In genomic region chr10:3719024-3719843, GRCh38 we compare ENCODE assay signal across 19 cellular contexts.
A peak's percentile ranks its signal among the peaks of the same experiment; 100 is the strongest.
DNase-seq lines count a peak whose midpoint lies in the region; ATAC-seq and TF ChIP-seq lines count a peak whose summit lies in the region.
"Had no signal": no experiment of that assay in that cellular context is flagged by ENCODE, and none has a peak within 500 bp of the region (broad histone marks: within the 10 kb centered on the region; RNA-seq: fewer than 3 reads in every experiment).

No MANE protein-coding gene starts in this region.

- H3K9me3 ChIP-seq in mesenchymal stem cell (ENCODE audit: control insufficient read depth, low read length): no peaks in the 10 kb centered on the region
- no peaks in the 10 kb centered on the region for H3K9me3 ChIP-seq in H9 (ENCODE audit: control insufficient read depth, low read depth, low read length)
- H3K9me3 ChIP-seq: A549 had no signal

- no peak overlapping the region for H3K56ac ChIP-seq in H9 (ENCODE audit: insufficient read length, low read depth, low read length)

- H3T11ph ChIP-seq in H9 (ENCODE audit: low read length): no peak overlapping the region

- peak overlapping the region; percentile 96 to 98 for H3K27ac Mint-ChIP-seq in natural killer cell treated with Interleukin-12 subunit alpha and Interleukin-12 subunit beta and Interleukin-15 and Interleukin-18, amount 100 ng/mL, for 72 hours
- H3K27ac Mint-ChIP-seq in natural killer cell: no peak overlapping the region
- H3K27ac Mint-ChIP-seq in dendritic cell treated with granulocyte-macrophage colony-stimulating factor and Interleukin-4, amounts not matched to agents 40 ng/mL and 50 ng/mL, for 4 days: peak overlapping the region; percentile 84
- peak overlapping the region; percentile 68 for H3K27ac Mint-ChIP-seq in stimulated activated effector memory CD8-positive, alpha-beta T cell treated with anti-CD3 and anti-CD28 coated beads, Interleukin-12 subunit alpha, Interleukin-12 subunit beta, amount 100 ng/mL, for 72 hours
- no peak overlapping the region for H3K27ac Mint-ChIP-seq in H9
- H3K27ac Mint-ChIP-seq in endothelial cell (ENCODE audit: unreplicated experiment): no peak overlapping the region

- peaks cover 0 to 8% of the 10 kb centered on the region in 2 experiments for H3K27me3 ChIP-seq in mesenchymal stem cell (ENCODE audit: control insufficient read depth in 1 of 2, insufficient read depth in 1 of 2, low read length in 2 of 2)
- no peaks in the 10 kb centered on the region for H3K27me3 ChIP-seq in H9 (ENCODE audit: insufficient read depth, low read length)

- intact Hi-C loops in natural killer cell (cut with micrococcal nuclease): no loop called here
- intact Hi-C loops in dendritic cell treated with granulocyte-macrophage colony-stimulating factor and Interleukin-4, amounts not matched to agents 40 ng/mL and 50 ng/mL, for 4 days (cut with micrococcal nuclease): no loop called here

- no peak overlapping the region for H3K23ac ChIP-seq in mesenchymal stem cell (ENCODE audit: low read length in 2 of 2)
- no peak overlapping the region for H3K23ac ChIP-seq in H9 (ENCODE audit: insufficient read length, low read depth, low read length)

- peak overlapping the region in 1 of 2 experiments; percentile 81 for H3K14ac ChIP-seq in mesenchymal stem cell (ENCODE audit: low read length in 2 of 2)
- no peak overlapping the region for H3K14ac ChIP-seq in H9 (ENCODE audit: insufficient read depth, low read length)

- H2BK5ac ChIP-seq in mesenchymal stem cell (ENCODE audit: low read depth, low read length, poor library complexity, severe bottlenecking): no peak overlapping the region
- no peak overlapping the region for H2BK5ac ChIP-seq in H9 (ENCODE audit: insufficient read length, low read length)

- H3K4me3 ChIP-seq in mesenchymal stem cell (ENCODE audit: insufficient read depth in 1 of 2, low read depth in 1 of 2, low read length in 2 of 2): no peak overlapping the region
- H3K4me3 ChIP-seq: A549, GM23248 had no signal

- no peak overlapping the region for H2AK5ac ChIP-seq in mesenchymal stem cell (ENCODE audit: low read length, severe bottlenecking)
- no peak overlapping the region for H2AK5ac ChIP-seq in H9 (ENCODE audit: insufficient read length, low read length)

- H2BK12ac ChIP-seq in mesenchymal stem cell (ENCODE audit: low read length in 2 of 2) (peak overlapping the region in 1 of 2 experiments; percentile 29), H9 (ENCODE audit: insufficient read length, low read depth, low read length) (no peak overlapping the region)

- peaks cover 0 to 2% of the 10 kb centered on the region in 2 donors for H3K27me3 Mint-ChIP-seq in natural killer cell treated with Interleukin-12 subunit alpha and Interleukin-12 subunit beta and Interleukin-15 and Interleukin-18, amount 100 ng/mL, for 72 hours
- H3K27me3 Mint-ChIP-seq in natural killer cell (ENCODE audit: low read depth in 2 of 2): peaks cover 2 to 8% of the 10 kb centered on the region in 2 donors
- H3K27me3 Mint-ChIP-seq in dendritic cell treated with granulocyte-macrophage colony-stimulating factor and Interleukin-4, amounts not matched to agents 40 ng/mL and 50 ng/mL, for 4 days: no peaks in the 10 kb centered on the region
- H3K27me3 Mint-ChIP-seq in H9 (ENCODE audit: low read depth): peaks cover 3% of the 10 kb centered on the region; the same call in 1 of the 2 replicates
- no peaks in the 10 kb centered on the region for H3K27me3 Mint-ChIP-seq in endothelial cell (ENCODE audit: unreplicated experiment)

- no peak overlapping the region for H2AFZ ChIP-seq in mesenchymal stem cell (ENCODE audit: low read depth, low read length)
- H2AFZ ChIP-seq in H9 (ENCODE audit: low read length): no peak overlapping the region
- H2AFZ ChIP-seq: GM23248 had no signal

- no peaks in the 10 kb centered on the region for H4K20me1 ChIP-seq in H9 (ENCODE audit: control insufficient read depth, insufficient read depth, insufficient read length)

- no peak for ATAC-seq in natural killer cell treated with Interleukin-12 subunit alpha and Interleukin-12 subunit beta and Interleukin-15 and Interleukin-18, amount 100 ng/mL, for 72 hours
- ATAC-seq in natural killer cell: no peak
- no peak for ATAC-seq in stimulated activated effector memory CD8-positive, alpha-beta T cell treated with anti-CD3 and anti-CD28 coated beads, Interleukin-12 subunit alpha, Interleukin-12 subunit beta, amount 100 ng/mL, for 72 hours
- ATAC-seq: A549 had no signal

- H3K79me1 ChIP-seq in mesenchymal stem cell (replicated peaks; ENCODE audit: low read length, poor library complexity, severe bottlenecking) (no peaks in the 10 kb centered on the region), H9 (ENCODE audit: insufficient read depth, low read depth, low read length, poor library complexity, severe bottlenecking) (no peaks in the 10 kb centered on the region)

- H3K36me3 ChIP-seq in mesenchymal stem cell (ENCODE audit: control insufficient read depth in 1 of 2, insufficient read depth in 2 of 2, low read depth in 1 of 2, low read length in 2 of 2): no peaks in the 10 kb centered on the region

- H3K9ac ChIP-seq in mesenchymal stem cell (ENCODE audit: low read length): no peak overlapping the region
- no peak overlapping the region for H3K9ac ChIP-seq in H9 (ENCODE audit: extremely low read depth, insufficient read length, low read length)
- H3K9ac ChIP-seq: KMS-11 had no signal

- H3K4me1 ChIP-seq in mesenchymal stem cell (ENCODE audit: control insufficient read depth, insufficient read depth, low read depth, low read length) (no peaks in the 10 kb centered on the region), H9 (ENCODE audit: insufficient read depth, low read length) (no peaks in the 10 kb centered on the region)

- H3K18ac ChIP-seq in mesenchymal stem cell (ENCODE audit: low read depth in 1 of 2, low read length in 2 of 2): no peak overlapping the region
- no peak overlapping the region for H3K18ac ChIP-seq in H9 (ENCODE audit: insufficient read length, low read depth, low read length)

- H2BK120ac ChIP-seq in mesenchymal stem cell (ENCODE audit: low read depth, low read length) (no peak overlapping the region), H9 (ENCODE audit: low read depth, low read length, poor library complexity, severe bottlenecking) (no peak overlapping the region)

- H3K36me3 Mint-ChIP-seq in natural killer cell treated with Interleukin-12 subunit alpha and Interleukin-12 subunit beta and Interleukin-15 and Interleukin-18, amount 100 ng/mL, for 72 hours: no peaks in the 10 kb centered on the region
- no peaks in the 10 kb centered on the region for H3K36me3 Mint-ChIP-seq in natural killer cell
- H3K36me3 Mint-ChIP-seq in dendritic cell treated with granulocyte-macrophage colony-stimulating factor and Interleukin-4, amounts not matched to agents 40 ng/mL and 50 ng/mL, for 4 days (ENCODE audit: low read depth): no peaks in the 10 kb centered on the region
- H3K36me3 Mint-ChIP-seq in stimulated activated effector memory CD8-positive, alpha-beta T cell treated with anti-CD3 and anti-CD28 coated beads, Interleukin-12 subunit alpha, Interleukin-12 subunit beta, amount 100 ng/mL, for 72 hours: no peaks in the 10 kb centered on the region
- H3K36me3 Mint-ChIP-seq in H9 (ENCODE audit: insufficient read depth in 1 of 3, low read depth in 3 of 3): no peaks in the 10 kb centered on the region
- H3K36me3 Mint-ChIP-seq in endothelial cell (ENCODE audit: low read depth, unreplicated experiment): no peaks in the 10 kb centered on the region

- peaks cover 3% of the 10 kb centered on the region for H3K9me3 Mint-ChIP-seq in natural killer cell treated with Interleukin-12 subunit alpha and Interleukin-12 subunit beta and Interleukin-15 and Interleukin-18, amount 100 ng/mL, for 72 hours
- H3K9me3 Mint-ChIP-seq in natural killer cell: no peaks in the 10 kb centered on the region
- peaks cover 10% of the 10 kb centered on the region for H3K9me3 Mint-ChIP-seq in dendritic cell treated with granulocyte-macrophage colony-stimulating factor and Interleukin-4, amounts not matched to agents 40 ng/mL and 50 ng/mL, for 4 days
- H3K9me3 Mint-ChIP-seq in stimulated activated effector memory CD8-positive, alpha-beta T cell treated with anti-CD3 and anti-CD28 coated beads, Interleukin-12 subunit alpha, Interleukin-12 subunit beta, amount 100 ng/mL, for 72 hours: no peaks in the 10 kb centered on the region
- no peaks in the 10 kb centered on the region for H3K9me3 Mint-ChIP-seq in H9
- H3K9me3 Mint-ChIP-seq in endothelial cell (ENCODE audit: unreplicated experiment): no peaks in the 10 kb centered on the region

- DNase-seq in natural killer cell treated with Interleukin-12 subunit alpha and Interleukin-12 subunit beta and Interleukin-15 and Interleukin-18, amount 100 ng/mL, for 72 hours (ENCODE audit: low spot score): no peak
- DNase-seq in natural killer cell: no peak
- DNase-seq in mesenchymal stem cell: no peak
- DNase-seq in stimulated activated effector memory CD8-positive, alpha-beta T cell treated with anti-CD3 and anti-CD28 coated beads, Interleukin-12 subunit alpha, Interleukin-12 subunit beta, amount 100 ng/mL, for 72 hours (ENCODE audit: low spot score in 2 of 2): no peak
- no peak for DNase-seq in H9
- no peak for DNase-seq in endothelial cell (ENCODE audit: low spot score)
- no peak for DNase-seq in stimulated activated CD4-positive, alpha-beta T cell treated with anti-CD3 and anti-CD28 coated beads, Interleukin-4, amount 100 ng/mL, for 1 hour
- DNase-seq: COR-L47, GM23248, NCI-H1048, NCI-H146, NCI-H2081, NCI-H748 treated with DMSO at 0.1 percent for 48 hours, OCI-M1, SHP77 treated with DMSO at 0.1 percent for 48 hours had no signal

- H3K27ac ChIP-seq in mesenchymal stem cell (ENCODE audit: low read length, poor library complexity, severe bottlenecking): no peak overlapping the region
- no peak overlapping the region for H3K27ac ChIP-seq in H9 (ENCODE audit: insufficient read length, low read depth, low read length)
- H3K27ac ChIP-seq: A549, C4-2B, KMS-11 had no signal

- H4K8ac ChIP-seq in mesenchymal stem cell (ENCODE audit: low read length) (no peak overlapping the region), H9 (replicated peaks; ENCODE audit: insufficient read length, low read depth, low read length) (no peak overlapping the region)

- H3K23me2 ChIP-seq in H9 (ENCODE audit: insufficient read length, low read depth, low read length, poor library complexity, severe bottlenecking): no peaks in the 10 kb centered on the region

- H3K4me2 ChIP-seq in mesenchymal stem cell (ENCODE audit: low read length, poor library complexity, severe bottlenecking) (no peak overlapping the region), H9 (ENCODE audit: insufficient read depth, insufficient read length, low read length) (no peak overlapping the region)
- H3K4me2 ChIP-seq: A549, KMS-11 had no signal

- WGBS in mesenchymal stem cell: 95% methylated on average over 17 of the region's 17 CpGs
- no CpG with 5 or more reads among the region's 17 CpGs for WGBS in H9 (ENCODE audit: extremely low coverage, insufficient read length, low lambda C conversion rate)

- H4K91ac ChIP-seq in mesenchymal stem cell (ENCODE audit: low read length) (peak overlapping the region; percentile 11), H9 (ENCODE audit: insufficient read length, low read depth, low read length) (no peak overlapping the region)

- H3K4me3 Mint-ChIP-seq in natural killer cell treated with Interleukin-12 subunit alpha and Interleukin-12 subunit beta and Interleukin-15 and Interleukin-18, amount 100 ng/mL, for 72 hours: peak overlapping the region; percentile 40
- H3K4me3 Mint-ChIP-seq in natural killer cell (no peak overlapping the region), H9 (no peak overlapping the region), endothelial cell (ENCODE audit: unreplicated experiment) (no peak overlapping the region)
- no peak overlapping the region for H3K4me3 Mint-ChIP-seq in dendritic cell treated with granulocyte-macrophage colony-stimulating factor and Interleukin-4, amounts not matched to agents 40 ng/mL and 50 ng/mL, for 4 days
- H3K4me3 Mint-ChIP-seq in stimulated activated effector memory CD8-positive, alpha-beta T cell treated with anti-CD3 and anti-CD28 coated beads, Interleukin-12 subunit alpha, Interleukin-12 subunit beta, amount 100 ng/mL, for 72 hours: no peak overlapping the region

- no peak overlapping the region for H2BK20ac ChIP-seq in H9 (ENCODE audit: low read depth, low read length, poor library complexity, severe bottlenecking)

- peaks cover 30 to 36% of the 10 kb centered on the region in 2 donors for H3K4me1 Mint-ChIP-seq in natural killer cell treated with Interleukin-12 subunit alpha and Interleukin-12 subunit beta and Interleukin-15 and Interleukin-18, amount 100 ng/mL, for 72 hours (ENCODE audit: low read depth in 2 of 2)
- H3K4me1 Mint-ChIP-seq in natural killer cell: peaks cover 0 to 4% of the 10 kb centered on the region in 2 donors
- H3K4me1 Mint-ChIP-seq in dendritic cell treated with granulocyte-macrophage colony-stimulating factor and Interleukin-4, amounts not matched to agents 40 ng/mL and 50 ng/mL, for 4 days (ENCODE audit: low read depth): peaks cover 48% of the 10 kb centered on the region
- H3K4me1 Mint-ChIP-seq in stimulated activated effector memory CD8-positive, alpha-beta T cell treated with anti-CD3 and anti-CD28 coated beads, Interleukin-12 subunit alpha, Interleukin-12 subunit beta, amount 100 ng/mL, for 72 hours: peaks cover 21% of the 10 kb centered on the region
- H3K4me1 Mint-ChIP-seq in H9: no peaks in the 10 kb centered on the region
- H3K4me1 Mint-ChIP-seq in endothelial cell (ENCODE audit: unreplicated experiment): no peaks in the 10 kb centered on the region

- H4K5ac ChIP-seq in H9 (ENCODE audit: insufficient read length, low read depth, low read length): no peak overlapping the region

- H2BK15ac ChIP-seq in mesenchymal stem cell (ENCODE audit: low read depth, poor library complexity, severe bottlenecking) (no peak overlapping the region), H9 (ENCODE audit: low read depth, low read length) (no peak overlapping the region)

- no peaks in the 10 kb centered on the region for H3K79me2 ChIP-seq in H9 (ENCODE audit: insufficient read depth, low read length)

- TF ChIP-seq CTCF in natural killer cell (IDR thresholded peaks at IDR 0.05) (no peak), H9 (conservative IDR thresholded peaks at IDR 0.05) (no peak), endothelial cell (IDR thresholded peaks at IDR 0.05; ENCODE audit: unreplicated experiment) (no peak)

- H3K4ac ChIP-seq in mesenchymal stem cell (ENCODE audit: low read depth in 1 of 2, low read length in 2 of 2) (no peak overlapping the region), H9 (ENCODE audit: low read depth, low read length) (no peak overlapping the region)

Comparison
In these comparisons a context has a peak if more than half of its experiments do, and no peak if none do; other contexts are left out.
1. H3K27ac Mint-ChIP-seq: peak in natural killer cell treated with Interleukin-12 subunit alpha and Interleukin-12 subunit beta and Interleukin-15 and Interleukin-18, amount 100 ng/mL, for 72 hours (2 of 2), dendritic cell treated with granulocyte-macrophage colony-stimulating factor and Interleukin-4, amounts not matched to agents 40 ng/mL and 50 ng/mL, for 4 days (single experiment) and stimulated activated effector memory CD8-positive, alpha-beta T cell treated with anti-CD3 and anti-CD28 coated beads, Interleukin-12 subunit alpha, Interleukin-12 subunit beta, amount 100 ng/mL, for 72 hours (single experiment); none in natural killer cell (0 of 2), H9 (0 of 3) and endothelial cell (single experiment).